7 cellular contexts compared by ENCODE assay signal in genomic region chr6:138692058-138692977, GRCh38.
DNase-seq lines count a peak whose midpoint lies in the region; TF ChIP-seq lines count a peak whose summit lies in the region.

No MANE protein-coding gene starts in this region.

- intact Hi-C loops in spleen (cut with DNase I; ENCODE audit: low total_unique reads) = loop anchor here (10.0 kb wide), 1 partner anchor 72 kb away; no protein-coding TSS in a partner anchor

- no peak overlapping the region for H3K23ac ChIP-seq in H9 (ENCODE audit: insufficient read length, low read depth, low read length)

- H3K4me1 Mint-ChIP-seq in H9 = peaks cover 14 to 26% of the 10 kb centered on the region in 2 experiments

- H3K27ac ChIP-seq in H9 (ENCODE audit: insufficient read length, low read depth, low read length) (no peak overlapping the region), VCaP (peak overlapping the region; percentile 70), spleen (peak overlapping the region; percentile 36 to 87 (median 81))

- H3K27ac Mint-ChIP-seq in H9 = peak overlapping the region in 2 of 3 experiments; percentile 58 to 80; a peak in 3 of 7 replicates

- H3K9me3 ChIP-seq in H9 (ENCODE audit: control insufficient read depth, low read depth, low read length) (no peaks in the 10 kb centered on the region), spleen (no peaks in the 10 kb centered on the region)

- peak overlapping the region; percentile 89 to 94 for H3K4me3 Mint-ChIP-seq in H9

- H2AK5ac ChIP-seq in H9 (ENCODE audit: insufficient read length, low read length) = no peak overlapping the region

- no peak overlapping the region for H3K18ac ChIP-seq in H9 (ENCODE audit: insufficient read length, low read depth, low read length)

- no peaks in the 10 kb centered on the region for H4K20me1 ChIP-seq in H9 (ENCODE audit: control insufficient read depth, insufficient read depth, insufficient read length)

- no peak overlapping the region for H2AFZ ChIP-seq in H9 (ENCODE audit: low read length)

- no peak overlapping the region for H3K56ac ChIP-seq in H9 (ENCODE audit: insufficient read length, low read depth, low read length)

- H3K36me3 ChIP-seq in spleen = no peaks in the 10 kb centered on the region

- H3K79me1 ChIP-seq in H9 (ENCODE audit: insufficient read depth, low read depth, low read length, poor library complexity, severe bottlenecking) = no peaks in the 10 kb centered on the region

- no peak overlapping the region for H2BK20ac ChIP-seq in H9 (ENCODE audit: low read depth, low read length, poor library complexity, severe bottlenecking)

- H3K9me3 Mint-ChIP-seq in H9 = no peaks in the 10 kb centered on the region

- no peak overlapping the region for H3T11ph ChIP-seq in H9 (ENCODE audit: low read length)

- H3K14ac ChIP-seq in H9 (ENCODE audit: insufficient read depth, low read length) = peak overlapping the region; percentile 91

- peak overlapping the region; percentile 97 for H3K4me2 ChIP-seq in H9 (ENCODE audit: insufficient read depth, insufficient read length, low read length)

- peaks cover 0 to 4% (median 2%) of the 10 kb centered on the region in 3 experiments; a peak in 2 of 7 replicates for H3K36me3 Mint-ChIP-seq in H9 (ENCODE audit: insufficient read depth in 1 of 3, low read depth in 3 of 3)

- H3K79me2 ChIP-seq in H9 (ENCODE audit: insufficient read depth, low read length) = peaks cover 4% of the 10 kb centered on the region; the same call in 1 of the 2 replicates

- no peak overlapping the region for H2BK5ac ChIP-seq in H9 (ENCODE audit: insufficient read length, low read length)

- H3K9ac ChIP-seq in H9 (ENCODE audit: extremely low read depth, insufficient read length, low read length) = peak overlapping the region; percentile 62

- H2BK15ac ChIP-seq in H9 (ENCODE audit: low read depth, low read length) = no peak overlapping the region

- peaks cover 12% of the 10 kb centered on the region for H3K23me2 ChIP-seq in H9 (ENCODE audit: insufficient read length, low read depth, low read length, poor library complexity, severe bottlenecking)

- peaks cover 6% of the 10 kb centered on the region for H3K27me3 Mint-ChIP-seq in H9 (ENCODE audit: low read depth)

- no peak overlapping the region for H3K4ac ChIP-seq in H9 (ENCODE audit: low read depth, low read length)

- no peak overlapping the region for H4K8ac ChIP-seq in H9 (replicated peaks; ENCODE audit: insufficient read length, low read depth, low read length)

- no peak for TF ChIP-seq POLR2A in spleen (IDR thresholded peaks at IDR 0.05)

- H2BK12ac ChIP-seq in H9 (ENCODE audit: insufficient read length, low read depth, low read length) = no peak overlapping the region

- H3K27me3 ChIP-seq in H9 (ENCODE audit: insufficient read depth, low read length) = no peaks in the 10 kb centered on the region; the same call in 1 of the 2 replicates
- H3K27me3 ChIP-seq in spleen (replicated peaks in 1 of 7) = peaks cover 0 to 38% (median 0%) of the 10 kb centered on the region in 7 donors

- no CpG with 5 or more reads among the region's 103 CpGs for WGBS in H9 (ENCODE audit: extremely low coverage, insufficient read length, low lambda C conversion rate)
- 0 to 1% (median 1%) methylated on average over 73 to 103 of the region's 103 CpGs for WGBS in spleen, 5 donors

- DNase-seq in H9 = peak; percentile 65
- peak; percentile 64 for DNase-seq in M059J (ENCODE audit: low read depth)
- DNase-seq in cardiac fibroblast (ENCODE audit: low read depth in 2 of 2) = peak; percentile 53 to 71
- peak; percentile 65 for DNase-seq in iris pigment epithelial cell (ENCODE audit: low read depth)
- peak; percentile 91 for DNase-seq in spleen

- TF ChIP-seq CTCF in GM12874 (IDR thresholded peaks at IDR 0.05; ENCODE audit: insufficient read depth, low read depth, low read length) (peak; percentile 93), H9 (conservative IDR thresholded peaks at IDR 0.05) (peak; percentile 89), VCaP (conservative IDR thresholded peaks at IDR 0.05) (peak; percentile 92), cardiac fibroblast (IDR thresholded peaks at IDR 0.05; ENCODE audit: low read depth, low read length) (peak; percentile 40), spleen (IDR thresholded peaks at IDR 0.05 in 8 of 11, conservative IDR thresholded peaks at IDR 0.05 in 3 of 11) (peak in 10 of 11 experiments; percentile 25 to 92 (median 82))

- no peaks in the 10 kb centered on the region; the same call in 1 of the 2 replicates for H3K4me1 ChIP-seq in H9 (ENCODE audit: insufficient read depth, low read length)
- H3K4me1 ChIP-seq in spleen = peaks cover 4 to 26% (median 19%) of the 10 kb centered on the region in 6 donors

- H3K4me3 ChIP-seq in cardiac fibroblast (replicated peaks in 1 of 2; ENCODE audit: low read depth in 2 of 2, low read length in 2 of 2) = peak overlapping the region; percentile 63 to 77
- H3K4me3 ChIP-seq in spleen = peak overlapping the region; percentile 61 to 97 (median 82)

- no peak overlapping the region for H2BK120ac ChIP-seq in H9 (ENCODE audit: low read depth, low read length, poor library complexity, severe bottlenecking)

- H4K5ac ChIP-seq in H9 (ENCODE audit: insufficient read length, low read depth, low read length) = no peak overlapping the region

- no peak overlapping the region for H4K91ac ChIP-seq in H9 (ENCODE audit: insufficient read length, low read depth, low read length)

Comparison
In these comparisons a context has a peak if more than half of its experiments do, and no peak if none do; other contexts are left out.
1. CTCF ChIP-seq: peak in every context shown above with its lines; median percentile 93 in GM12874; 92 in VCaP; 89 in H9; 82 in spleen; 40 in cardiac fibroblast.